8 cellular contexts compared by ENCODE assay signal in the genomic region with DNA sequence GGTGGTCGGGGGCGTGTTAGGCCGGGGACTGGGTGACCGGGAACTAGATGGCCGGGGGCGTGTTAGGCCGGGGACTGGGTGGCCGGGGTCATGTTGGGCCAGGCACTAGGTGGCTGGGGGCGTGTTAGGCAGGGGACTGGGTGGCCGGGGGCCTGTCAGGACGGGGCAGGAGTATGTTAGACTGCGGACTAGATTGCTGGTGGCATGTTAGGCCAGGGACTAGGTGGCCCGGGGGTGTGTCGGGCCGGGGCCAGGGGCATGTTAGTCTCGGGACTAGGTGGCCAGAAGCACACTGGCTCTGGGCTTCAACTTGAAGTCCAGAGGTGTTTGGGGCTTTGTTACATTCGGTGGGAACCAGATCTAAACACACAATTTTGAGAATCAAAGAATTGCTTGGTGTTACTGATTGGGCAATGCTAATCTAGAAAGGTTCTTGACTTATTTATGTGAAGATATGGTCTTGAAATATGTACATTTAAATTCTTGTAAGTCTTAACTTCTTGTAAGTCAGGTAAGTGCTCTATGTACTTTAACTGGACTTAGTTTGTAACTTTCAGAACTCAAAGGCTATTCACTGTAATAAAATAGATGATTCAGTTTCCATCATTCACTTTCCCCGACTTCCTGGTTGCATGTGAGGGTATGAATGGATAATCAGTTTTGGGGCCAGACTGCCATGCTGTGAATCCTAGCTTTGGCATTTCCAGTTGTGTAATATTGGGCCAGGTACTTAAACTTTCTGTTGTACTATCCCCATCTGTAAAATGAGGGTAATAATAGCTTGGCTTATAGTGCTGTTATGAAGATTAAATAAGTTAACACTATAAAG. TPM values are rescaled to one million over a fixed set of nuclear protein-coding genes. Genes with fewer than 3 reads are reported as not detected.
DNase-seq lines count a peak whose midpoint lies in the region; ATAC-seq, FAIRE-seq and TF ChIP-seq lines count a peak whose summit lies in the region.

No MANE protein-coding gene starts in this region.

- no peak for TF ChIP-seq POLR2A in H1 (IDR thresholded peaks at IDR 0.05; ENCODE audit: control extremely low read depth in 1 of 2, low read depth in 2 of 2, low read length in 2 of 2)

- H3K18ac ChIP-seq in H1 (ENCODE audit: extremely low read depth, low read length): no peak overlapping the region

- DNase-seq in activated CD4-positive, alpha-beta T cell treated with anti-CD3 and anti-CD28 coated beads, Interleukin-2, amount 10 ng/mL, durations not matched to agents 24 days and 14 days: no peak
- DNase-seq in activated CD4-positive, alpha-beta T cell treated with anti-CD3 and anti-CD28 coated beads for 48 hours: no peak
- DNase-seq in PC-3 (peak; percentile 76), H1 (ENCODE audit: low read depth in 1 of 2, low spot score in 2 of 2) (no peak), naive B cell (no peak), COR-L47 (lab: John Stamatoyannopoulos, UW) (no peak), GOT3 (lab: John Stamatoyannopoulos, UW) (no peak), cortex of kidney (lab: John Stamatoyannopoulos, UW) (no peak)

- H3K27me3 ChIP-seq in PC-3 (ENCODE audit: low read length): no peaks in the 10 kb centered on the region
- H3K27me3 ChIP-seq in H1 (replicated peaks in 1 of 4; ENCODE audit: control insufficient read depth in 3 of 4, extremely low read depth in 1 of 4, insufficient read depth in 3 of 4, low read length in 3 of 4): no peaks in the 10 kb centered on the region

- H3K9ac ChIP-seq in PC-3 (ENCODE audit: low read length) (peak overlapping the region; percentile 79), H1 (replicated peaks in 1 of 4; ENCODE audit: extremely low read depth in 1 of 4, low read depth in 3 of 4, low read length in 3 of 4) (peak overlapping the region in 1 of 4 experiments; percentile 44; a peak in 2 of 7 replicates)

- H3K4me1 Mint-ChIP-seq in activated CD4-positive, alpha-beta T cell treated with anti-CD3 and anti-CD28 coated beads, Interleukin-2, amount 10 ng/mL, durations not matched to agents 24 days and 14 days: peaks cover 19% of the 10 kb centered on the region
- H3K4me1 Mint-ChIP-seq in naive B cell: peaks cover 19 to 41% (median 31%) of the 10 kb centered on the region in 3 donors

- H4K91ac ChIP-seq in H1 (replicated peaks; ENCODE audit: insufficient read length, low read length): no peak overlapping the region

- TF ChIP-seq RAD21 in H1 (IDR thresholded peaks at IDR 0.05 in 1 of 2, conservative IDR thresholded peaks at IDR 0.05 in 1 of 2; ENCODE audit: low read depth in 2 of 2, low read length in 2 of 2): no peak

- no peaks in the 10 kb centered on the region for H3K9me2 ChIP-seq in PC-3 (replicated peaks; ENCODE audit: low read length)

- ATAC-seq in PC-3 (peak; percentile 33), naive B cell (ENCODE audit: low read depth in 2 of 2) (no peak)

- peak overlapping the region; percentile 90 for H2AFZ ChIP-seq in PC-3 (ENCODE audit: low read length)
- no peak overlapping the region; the same call in 1 of the 2 replicates for H2AFZ ChIP-seq in H1 (ENCODE audit: low read length)

- H4K20me1 ChIP-seq in PC-3 (ENCODE audit: low read length): peaks cover 10% of the 10 kb centered on the region; the same call in 1 of the 2 replicates
- H4K20me1 ChIP-seq in H1 (replicated peaks in 1 of 2; ENCODE audit: control insufficient read depth in 1 of 2, insufficient read depth in 2 of 2, low read length in 2 of 2): peaks cover 3% of the 10 kb centered on the region in 2 experiments

- H3K79me2 ChIP-seq in PC-3 (ENCODE audit: low read length) (peaks cover 48% of the 10 kb centered on the region), H1 (ENCODE audit: control insufficient read depth in 1 of 2, insufficient read depth in 2 of 2, low read length in 2 of 2) (peaks cover 0 to 6% of the 10 kb centered on the region in 2 experiments; a peak in 2 of 4 replicates)

- CTCF ChIA-PET in PC-3 (lab: Charles Lee) (interaction anchor here (0.6 kb wide), 1 partner anchor 432 kb away, joined by 3 read pairs; no protein-coding TSS in a partner anchor), H1 (lab: Charles Lee; ENCODE audit: partially characterized antibody) (interaction anchor here (0.8 kb wide), 1 partner anchor 9 kb away, joined by 4 read pairs; no protein-coding TSS in a partner anchor)

- no peak overlapping the region for H2AK5ac ChIP-seq in H1 (ENCODE audit: low read depth, low read length)

- H3K27ac Mint-ChIP-seq in activated CD4-positive, alpha-beta T cell treated with anti-CD3 and anti-CD28 coated beads, Interleukin-2, amount 10 ng/mL, durations not matched to agents 24 days and 14 days: peak overlapping the region; percentile 47
- H3K27ac Mint-ChIP-seq in naive B cell: peak overlapping the region; percentile 22 to 87 (median 68)

- H3K36me3 ChIP-seq in PC-3 (ENCODE audit: low read depth, low read length) (no peaks in the 10 kb centered on the region), H1 (ENCODE audit: control insufficient read depth in 2 of 4, insufficient read depth in 4 of 4, low read length in 3 of 4) (no peaks in the 10 kb centered on the region)

- intact Hi-C loops in activated CD4-positive, alpha-beta T cell treated with anti-CD3 and anti-CD28 coated beads, Interleukin-2, amount 10 ng/mL, durations not matched to agents 24 days and 14 days (cut with micrococcal nuclease): loop anchor here (10.0 kb wide), 2 partner anchors 212 to 782 kb away; a partner anchor contains a TSS
- intact Hi-C loops in PC-3 (cut with micrococcal nuclease): no loop called here

- POLR2A ChIA-PET in PC-3 (lab: Charles Lee; ENCODE audit: unreplicated experiment) (no interaction called here), H1 (lab: Charles Lee; ENCODE audit: partially characterized antibody) (no interaction called here)

- no peak overlapping the region for H3K14ac ChIP-seq in H1 (ENCODE audit: insufficient read length)

- TF ChIP-seq CTCF in PC-3 (conservative IDR thresholded peaks at IDR 0.05; ENCODE audit: low read depth, low read length) (no peak), H1 (IDR thresholded peaks at IDR 0.05; ENCODE audit: control extremely low read depth in 1 of 3, insufficient read depth in 1 of 3, low read depth in 1 of 3, low read length in 3 of 3) (no peak)

- H3K27me3 Mint-ChIP-seq in activated CD4-positive, alpha-beta T cell treated with anti-CD3 and anti-CD28 coated beads, Interleukin-2, amount 10 ng/mL, durations not matched to agents 24 days and 14 days: no peaks in the 10 kb centered on the region
- no peaks in the 10 kb centered on the region for H3K27me3 Mint-ChIP-seq in naive B cell

- BruUV-seq in PC-3 (replicated peaks; lab: Mats Ljungman, UMichigan): no TSS peak

- no peaks in the 10 kb centered on the region for H3K79me1 ChIP-seq in H1 (ENCODE audit: low read depth, low read length)

- no peak overlapping the region for H3K23ac ChIP-seq in H1 (ENCODE audit: insufficient read length)

- H2BK15ac ChIP-seq in H1 (ENCODE audit: low read length): no peak overlapping the region

- no peak overlapping the region for H3K4ac ChIP-seq in H1 (replicated peaks; ENCODE audit: insufficient read length, low read depth, low read length)

- H2BK12ac ChIP-seq in H1 (ENCODE audit: low read depth, low read length): no peak overlapping the region

- H4K5ac ChIP-seq in H1 (ENCODE audit: insufficient read length, low read depth, low read length): no peak overlapping the region

- H3K4me3 ChIP-seq in PC-3 (ENCODE audit: low read length) (peak overlapping the region; percentile 99), H1 (ENCODE audit: extremely low read depth in 1 of 4, insufficient read depth in 2 of 4, low read depth in 3 of 4, low read length in 4 of 4) (peak overlapping the region; percentile 64 to 88 (median 70))

- H3K9me3 Mint-ChIP-seq in activated CD4-positive, alpha-beta T cell treated with anti-CD3 and anti-CD28 coated beads, Interleukin-2, amount 10 ng/mL, durations not matched to agents 24 days and 14 days: no peaks in the 10 kb centered on the region
- H3K9me3 Mint-ChIP-seq in naive B cell: no peaks in the 10 kb centered on the region

- FAIRE-seq in H1 (lab: Jason Lieb, UNC): no peak

- H3K56ac ChIP-seq in H1 (replicated peaks; ENCODE audit: insufficient read length, low read depth, low read length): no peak overlapping the region

- H3K36me3 Mint-ChIP-seq in activated CD4-positive, alpha-beta T cell treated with anti-CD3 and anti-CD28 coated beads, Interleukin-2, amount 10 ng/mL, durations not matched to agents 24 days and 14 days (ENCODE audit: low read depth): peaks cover 4% of the 10 kb centered on the region
- no peaks in the 10 kb centered on the region for H3K36me3 Mint-ChIP-seq in naive B cell

- H2BK20ac ChIP-seq in H1 (ENCODE audit: low read length): no peak overlapping the region

- H3K4me2 ChIP-seq in PC-3 (ENCODE audit: low read length) (peak overlapping the region; percentile 99), H1 (ENCODE audit: insufficient read depth in 1 of 2, low read depth in 2 of 2, low read length in 2 of 2) (peak overlapping the region; percentile 60 to 94)

- no peaks in the 10 kb centered on the region for H3K9me3 ChIP-seq in PC-3 (ENCODE audit: low read length)
- no peaks in the 10 kb centered on the region for H3K9me3 ChIP-seq in H1 (ENCODE audit: insufficient read depth in 2 of 2, low read depth in 1 of 2, low read length in 1 of 2)

- H3K4me1 ChIP-seq in PC-3 (ENCODE audit: insufficient read depth, low read length) (peaks cover 16% of the 10 kb centered on the region), H1 (replicated peaks in 1 of 4; ENCODE audit: control insufficient read depth in 3 of 4, insufficient read depth in 4 of 4, low read length in 3 of 4) (peaks cover 0 to 1% (median 0%) of the 10 kb centered on the region in 4 experiments; a peak in 1 of 7 replicates)

- H2BK5ac ChIP-seq in H1 (ENCODE audit: low read depth, low read length): no peak overlapping the region

- peak overlapping the region; percentile 88 for H3K4me3 Mint-ChIP-seq in activated CD4-positive, alpha-beta T cell treated with anti-CD3 and anti-CD28 coated beads, Interleukin-2, amount 10 ng/mL, durations not matched to agents 24 days and 14 days
- peak overlapping the region; percentile 80 to 96 (median 90) for H3K4me3 Mint-ChIP-seq in naive B cell

- H4K8ac ChIP-seq in H1 (ENCODE audit: extremely low read depth, insufficient read depth, low read length): peak overlapping the region; percentile 14; the same call in 1 of the 2 replicates

- H3K27ac ChIP-seq in PC-3 (ENCODE audit: low read length): peak overlapping the region; percentile 57
- no peak overlapping the region for H3K27ac ChIP-seq in H1 (ENCODE audit: low read depth, low read length)

- no peak for TF ChIP-seq EP300 in H1 (IDR thresholded peaks at IDR 0.05; ENCODE audit: borderline replicate concordance in 1 of 2, low read depth in 2 of 2, low read length in 2 of 2)

- no peaks in the 10 kb centered on the region for H3F3A ChIP-seq in PC-3 (ENCODE audit: low read length, unreplicated experiment)

- no peak overlapping the region for H2BK120ac ChIP-seq in H1 (replicated peaks; ENCODE audit: low read depth, low read length)

- 32% methylated on average over 10 of the region's 18 CpGs; no CpG with 5 or more reads in 1 of the 2 experiments for WGBS in H1 (ENCODE audit: extremely low coverage in 1 of 2, insufficient coverage in 1 of 2, insufficient read length in 1 of 2, insufficient replicate concordance in 2 of 2, low coverage in 1 of 2, low lambda C conversion rate in 2 of 2, missing lambda C conversion rate in 1 of 2), 2 experiments

- peaks cover 4% of the 10 kb centered on the region; the same call in 1 of the 2 replicates for H3K23me2 ChIP-seq in H1 (ENCODE audit: low read depth, low read length)

RNA-seq across cellular contexts. Expression of a gene that starts 1.1 kb away (rescaled TPM):
- 31.0 and 35.1 TPM in 2 replicates for total RNA-seq in activated CD4-positive, alpha-beta T cell treated with anti-CD3 and anti-CD28 coated beads, Interleukin-2, amount 10 ng/mL, durations not matched to agents 24 days and 14 days
- total RNA-seq in PC-3 (2014; rRNA removed): 74.2 and 77.0 TPM in 2 replicates
- 38.9 and 42.8 TPM in 2 replicates for total RNA-seq in H1 (2021; fragmentation: NEBNext Ultra II Directional; extraction: Animal tissue kit (Norgen Biotek cat#: 25700))
- 28.6 and 29.8 TPM in 2 replicates for polyA plus RNA-seq in H1 (2011; rRNA removed)
- polyA plus RNA-seq in H1 (2011; cell fraction: cytosol; rRNA removed): 36.9 TPM
- 44.7 TPM for polyA plus RNA-seq in H1 (2011; cell fraction: nucleus; rRNA removed)
- polyA plus RNA-seq in H1 (2012, experiment 1 of 2): 29.6 to 32.4 TPM (median 30.4 TPM) in 4 replicates
- 23.8 TPM for polyA plus RNA-seq in H1 (2012, experiment 2 of 2)
- 45.1 TPM for polyA plus RNA-seq in H1 (2013, experiment 1 of 2)
- polyA plus RNA-seq in H1 (2013, experiment 2 of 2): 44.1 TPM
- 80.5 and 98.2 TPM in 2 replicates for polyA minus RNA-seq in H1 (2011; rRNA and poly(A)+ RNA removed)
- 24.1 TPM for polyA minus RNA-seq in H1 (2011; cell fraction: cytosol; rRNA and poly(A)+ RNA removed)
- 86.1 TPM for polyA minus RNA-seq in H1 (2011; cell fraction: nucleus; rRNA and poly(A)+ RNA removed)
- 10 to 100 TPM; 26.5 to 34.1 (median 29.7) TPM for polyA plus RNA-seq in naive B cell (ENCODE audit: low read depth in 6 of 6)

RNA-seq across cellular contexts. Expression of a gene that starts 30.5 kb away (rescaled TPM):
- 19.7 and 21.7 TPM in 2 replicates for total RNA-seq in activated CD4-positive, alpha-beta T cell treated with anti-CD3 and anti-CD28 coated beads, Interleukin-2, amount 10 ng/mL, durations not matched to agents 24 days and 14 days
- 3.8 and 7.5 TPM in 2 replicates for total RNA-seq in PC-3 (2014; rRNA removed)
- 4.3 and 6.0 TPM in 2 replicates for total RNA-seq in H1 (2021; fragmentation: NEBNext Ultra II Directional; extraction: Animal tissue kit (Norgen Biotek cat#: 25700))
- polyA plus RNA-seq in H1 (2011; rRNA removed) (8.0 and 8.5 TPM in 2 replicates), naive B cell (ENCODE audit: low read depth in 6 of 6) (1 to 10 TPM; 2.9 to 8.6 (median 5.7) TPM)
- polyA plus RNA-seq in H1 (2011; cell fraction: cytosol; rRNA removed): 11.0 TPM
- 57.1 TPM for polyA plus RNA-seq in H1 (2011; cell fraction: nucleus; rRNA removed)
- 6.6 to 11.9 TPM (median 8.6 TPM) in 4 replicates for polyA plus RNA-seq in H1 (2012, experiment 1 of 2)
- polyA plus RNA-seq in H1 (2012, experiment 2 of 2): 2.6 TPM
- polyA plus RNA-seq in H1 (2013, experiment 1 of 2): 5.3 TPM
- polyA plus RNA-seq in H1 (2013, experiment 2 of 2): 2.9 TPM
- 7.3 and 7.9 TPM in 2 replicates for polyA minus RNA-seq in H1 (2011; rRNA and poly(A)+ RNA removed)
- polyA minus RNA-seq in H1 (2011; cell fraction: cytosol; rRNA and poly(A)+ RNA removed): 4.5 TPM
- polyA minus RNA-seq in H1 (2011; cell fraction: nucleus; rRNA and poly(A)+ RNA removed): 16.4 TPM

RNA-seq across cellular contexts. Expression of a gene that starts 48.8 kb away (rescaled TPM):
- total RNA-seq in activated CD4-positive, alpha-beta T cell treated with anti-CD3 and anti-CD28 coated beads, Interleukin-2, amount 10 ng/mL, durations not matched to agents 24 days and 14 days: not detected in 2 replicates
- not detected in 2 replicates for total RNA-seq in PC-3 (2014; rRNA removed)
- not detected in 2 replicates for total RNA-seq in H1 (2021; fragmentation: NEBNext Ultra II Directional; extraction: Animal tissue kit (Norgen Biotek cat#: 25700))
- not detected in 2 replicates for polyA plus RNA-seq in H1 (2011; rRNA removed)
- not detected for polyA plus RNA-seq in H1 (2011; cell fraction: cytosol; rRNA removed)
- not detected for polyA plus RNA-seq in H1 (2011; cell fraction: nucleus; rRNA removed)
- not detected in 4 replicates for polyA plus RNA-seq in H1 (2012, experiment 1 of 2)
- polyA plus RNA-seq in H1 (2012, experiment 2 of 2): not detected
- not detected for polyA plus RNA-seq in H1 (2013, experiment 1 of 2)
- polyA plus RNA-seq in H1 (2013, experiment 2 of 2): not detected
- polyA minus RNA-seq in H1 (2011; rRNA and poly(A)+ RNA removed): not detected in 2 replicates
- polyA minus RNA-seq in H1 (2011; cell fraction: cytosol; rRNA and poly(A)+ RNA removed): not detected
- polyA minus RNA-seq in H1 (2011; cell fraction: nucleus; rRNA and poly(A)+ RNA removed): not detected
- not detected for polyA plus RNA-seq in naive B cell (ENCODE audit: low read depth in 6 of 6)
